Comparison of ENCODE assay signal across 8 cellular contexts in genomic region chr9:89743576-89744254, GRCh38.
DNase-seq lines count a peak whose midpoint lies in the region; ATAC-seq and TF ChIP-seq lines count a peak whose summit lies in the region.

No MANE protein-coding gene starts in this region.

- WGBS in tibial nerve, 2 donors = 60 to 70% methylated on average over 8 of the region's 8 CpGs

- no peaks in the 10 kb centered on the region for H3K9me3 ChIP-seq in effector memory CD4-positive, alpha-beta T cell (ENCODE audit: control insufficient read depth, low read length)
- H3K9me3 ChIP-seq in tibial nerve = peaks cover 0 to 6% (median 0%) of the 10 kb centered on the region in 4 donors

- DNase-seq in GM13976 (ENCODE audit: low spot score) (peak; percentile 76), T-helper 1 cell (peak in 3 of 5 donors; percentile 18 to 95 (median 28)), NCI-H2081 treated with DMSO at 0.1 percent for 48 hours (lab: John Stamatoyannopoulos, UW) (no peak), amygdala (lab: John Stamatoyannopoulos, UW) (no peak), tibial nerve (ENCODE audit: low spot score in 2 of 2) (no peak)
- peak; percentile 6 to 24 (median 19) for DNase-seq in effector memory CD4-positive, alpha-beta T cell

- in situ Hi-C loops in GM13976 (cut with MboI; ENCODE audit: low sequenced_read_pairs, unreplicated experiment) = no loop called here

- peak overlapping the region; percentile 58 for H3K27ac ChIP-seq in effector memory CD4-positive, alpha-beta T cell (ENCODE audit: insufficient read depth, low read length, poor library complexity, severe bottlenecking)
- no peak overlapping the region for H3K27ac ChIP-seq in tibial nerve

- TF ChIP-seq CTCF in GM13976 (IDR thresholded peaks at IDR 0.05; ENCODE audit: borderline replicate concordance, control extremely low read depth, extremely low read depth, insufficient read depth, missing control alignments) (no peak), tibial nerve (IDR thresholded peaks at IDR 0.05) (no peak)

- no peaks in the 10 kb centered on the region for H3K27me3 ChIP-seq in effector memory CD4-positive, alpha-beta T cell (replicated peaks; ENCODE audit: control insufficient read depth, insufficient read depth, low read length, poor library complexity, severe bottlenecking)
- H3K27me3 ChIP-seq in tibial nerve = no peaks in the 10 kb centered on the region

- TF ChIP-seq EP300 in tibial nerve (IDR thresholded peaks at IDR 0.05) = no peak

- peaks cover 67% of the 10 kb centered on the region for H3K4me1 ChIP-seq in effector memory CD4-positive, alpha-beta T cell (ENCODE audit: control insufficient read depth, insufficient read depth, low read length, poor library complexity, severe bottlenecking)
- no peaks in the 10 kb centered on the region for H3K4me1 ChIP-seq in tibial nerve

- no peak for TF ChIP-seq POLR2A in tibial nerve (IDR thresholded peaks at IDR 0.05)

- ATAC-seq in HG02610 (IDR thresholded peaks at IDR 0.05; ENCODE audit: unreplicated experiment) (peak; percentile 48), HG03378 (IDR thresholded peaks at IDR 0.05; ENCODE audit: unreplicated experiment) (no peak)

- H3K36me3 ChIP-seq in effector memory CD4-positive, alpha-beta T cell (ENCODE audit: control insufficient read depth, insufficient read depth, low read length) = no peaks in the 10 kb centered on the region
- H3K36me3 ChIP-seq in tibial nerve = no peaks in the 10 kb centered on the region

- H3K4me3 ChIP-seq in effector memory CD4-positive, alpha-beta T cell (ENCODE audit: insufficient read depth, low read depth, low read length, poor library complexity, severe bottlenecking) = peak overlapping the region; percentile 39
- H3K4me3 ChIP-seq in tibial nerve = no peak overlapping the region

Comparison
In these comparisons a context has a peak if more than half of its experiments do, and no peak if none do; other contexts are left out.
1. DNase-seq: peak in GM13976 (single experiment), T-helper 1 cell (3 of 5) and effector memory CD4-positive, alpha-beta T cell (3 of 3); none in NCI-H2081 treated with DMSO at 0.1 percent for 48 hours (single experiment), amygdala (0 of 56) and tibial nerve (0 of 2).